In the genomic region with DNA sequence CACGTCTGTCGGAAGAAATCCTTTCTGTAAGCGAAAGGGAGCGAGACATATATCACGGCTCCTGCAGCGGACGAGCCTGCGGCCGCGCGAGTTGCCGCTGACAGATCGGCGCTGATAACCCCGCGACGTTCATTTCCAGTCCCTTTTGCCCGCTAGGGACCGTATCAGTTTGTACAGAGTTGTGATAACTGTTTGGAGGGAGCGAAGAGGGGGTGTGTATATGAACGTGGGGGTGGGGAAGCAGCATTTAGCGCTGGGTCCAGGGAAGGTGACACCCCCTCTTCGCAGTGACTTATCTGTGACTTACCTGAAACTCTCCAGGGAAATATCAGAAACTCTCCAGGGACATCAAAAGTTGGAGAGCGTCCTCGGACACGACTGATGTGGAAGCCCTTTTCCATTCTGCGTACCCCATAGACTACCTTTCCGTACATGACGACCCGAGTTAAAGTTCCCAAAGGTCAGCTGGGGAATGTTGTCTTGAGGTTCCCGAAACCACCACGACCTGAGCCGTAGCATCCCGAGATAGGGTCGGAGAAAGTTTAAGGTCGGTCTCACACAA, we compare ENCODE assay signal across 8 cellular contexts.
A peak's percentile ranks its signal among the peaks of the same experiment; 100 is the strongest.
DNase-seq lines count a peak whose midpoint lies in the region; ATAC-seq and TF ChIP-seq lines count a peak whose summit lies in the region.

No MANE protein-coding gene starts in this region.

- H3K4me3 ChIP-seq in cardiac fibroblast (replicated peaks in 1 of 2; ENCODE audit: low read depth in 2 of 2, low read length in 2 of 2): peak overlapping the region; percentile 77 to 89
- peak overlapping the region; percentile 83 to 86 for H3K4me3 ChIP-seq in mucosa of rectum (ENCODE audit: low read length in 2 of 2)

- no peak for TF ChIP-seq CTCF in cardiac fibroblast (IDR thresholded peaks at IDR 0.05; ENCODE audit: low read depth, low read length)

- ATAC-seq in HG02763 (IDR thresholded peaks at IDR 0.05; ENCODE audit: unreplicated experiment) (no peak), HG02840 (IDR thresholded peaks at IDR 0.05; ENCODE audit: low FRiP score, unreplicated experiment) (no peak)

- peaks cover 0 to 13% of the 10 kb centered on the region in 2 donors for H3K36me3 ChIP-seq in mucosa of rectum (ENCODE audit: control insufficient read depth in 2 of 2, insufficient read depth in 2 of 2, low read length in 2 of 2)

- peak overlapping the region; percentile 85 to 96 for H3K27ac ChIP-seq in mucosa of rectum (ENCODE audit: low read depth in 2 of 2, low read length in 2 of 2)

- peaks cover 7 to 8% of the 10 kb centered on the region in 2 donors for H3K4me1 ChIP-seq in mucosa of rectum (ENCODE audit: control insufficient read depth in 2 of 2, insufficient read depth in 2 of 2, low read length in 2 of 2)

- DNase-seq in COLO829 (ENCODE audit: low spot score) (peak; percentile 36), NCI-H69 (lab: John Stamatoyannopoulos, UW) (peak; percentile 33), cardiac fibroblast (ENCODE audit: low read depth in 2 of 2) (peak; percentile 22 to 25), AG20443 (ENCODE audit: low spot score) (no peak), NCI-H446 (lab: John Stamatoyannopoulos, UW) (no peak)

- peaks cover 20 to 26% of the 10 kb centered on the region in 2 donors for H3K27me3 ChIP-seq in mucosa of rectum (ENCODE audit: control insufficient read depth in 2 of 2, insufficient read depth in 2 of 2, low read length in 2 of 2)

- H3K9me3 ChIP-seq in mucosa of rectum (ENCODE audit: control insufficient read depth in 2 of 2, low read length in 2 of 2): no peaks in the 10 kb centered on the region

- H3K9ac ChIP-seq in mucosa of rectum (ENCODE audit: low read depth in 1 of 2, low read length in 2 of 2): peak overlapping the region; percentile 65 to 84

Comparison
In these comparisons a context has a peak if more than half of its experiments do, and no peak if none do; other contexts are left out.
1. DNase-seq: peak in COLO829 (single experiment), NCI-H69 (single experiment) and cardiac fibroblast (2 of 2); none in AG20443 (single experiment) and NCI-H446 (0 of 2).